Comparison of ENCODE assay signal across 1 cellular context in the genomic region with DNA sequence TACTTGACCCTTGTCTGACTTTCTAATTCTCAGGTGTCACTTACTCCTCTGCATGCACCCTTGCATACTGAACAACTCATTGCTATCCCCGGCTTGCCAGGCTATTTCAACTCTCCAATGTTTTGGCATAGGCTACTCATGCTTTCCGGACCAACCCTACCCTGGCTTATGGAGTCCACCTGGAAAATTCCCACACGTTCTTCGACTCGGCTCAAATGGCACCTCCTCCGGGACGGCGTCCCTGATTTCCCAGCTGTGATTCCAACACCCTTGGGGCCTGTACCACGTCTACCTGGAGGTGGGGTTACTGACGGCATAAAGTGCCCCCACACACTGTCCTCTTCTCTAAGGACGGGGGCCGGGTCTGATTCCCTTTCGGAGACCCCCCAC.
TF ChIP-seq lines count a peak whose summit lies in the region.

No MANE protein-coding gene starts in this region.

TF ChIP-seq in K562, 482 proteins besides CTCF, POLR2A, EP300 and RAD21 (continued from another document and continues in another):
- TF ChIP-seq, protein P1, sequence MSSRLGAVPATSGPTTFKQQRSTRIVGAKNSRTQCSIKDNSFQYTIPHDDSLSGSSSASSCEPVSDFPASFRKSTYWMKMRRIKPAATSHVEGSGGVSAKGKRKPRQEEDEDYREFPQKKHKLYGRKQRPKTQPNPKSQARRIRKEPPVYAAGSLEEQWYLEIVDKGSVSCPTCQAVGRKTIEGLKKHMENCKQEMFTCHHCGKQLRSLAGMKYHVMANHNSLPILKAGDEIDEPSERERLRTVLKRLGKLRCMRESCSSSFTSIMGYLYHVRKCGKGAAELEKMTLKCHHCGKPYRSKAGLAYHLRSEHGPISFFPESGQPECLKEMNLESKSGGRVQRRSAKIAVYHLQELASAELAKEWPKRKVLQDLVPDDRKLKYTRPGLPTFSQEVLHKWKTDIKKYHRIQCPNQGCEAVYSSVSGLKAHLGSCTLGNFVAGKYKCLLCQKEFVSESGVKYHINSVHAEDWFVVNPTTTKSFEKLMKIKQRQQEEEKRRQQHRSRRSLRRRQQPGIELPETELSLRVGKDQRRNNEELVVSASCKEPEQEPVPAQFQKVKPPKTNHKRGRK (tag; IDR thresholded peaks at IDR 0.05) = no peak
- TF ChIP-seq, protein P2, sequence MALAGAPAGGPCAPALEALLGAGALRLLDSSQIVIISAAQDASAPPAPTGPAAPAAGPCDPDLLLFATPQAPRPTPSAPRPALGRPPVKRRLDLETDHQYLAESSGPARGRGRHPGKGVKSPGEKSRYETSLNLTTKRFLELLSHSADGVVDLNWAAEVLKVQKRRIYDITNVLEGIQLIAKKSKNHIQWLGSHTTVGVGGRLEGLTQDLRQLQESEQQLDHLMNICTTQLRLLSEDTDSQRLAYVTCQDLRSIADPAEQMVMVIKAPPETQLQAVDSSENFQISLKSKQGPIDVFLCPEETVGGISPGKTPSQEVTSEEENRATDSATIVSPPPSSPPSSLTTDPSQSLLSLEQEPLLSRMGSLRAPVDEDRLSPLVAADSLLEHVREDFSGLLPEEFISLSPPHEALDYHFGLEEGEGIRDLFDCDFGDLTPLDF (CRISPR knock-in tag; IDR thresholded peaks at IDR 0.05) = no peak
- TF ChIP-seq, protein P3, sequence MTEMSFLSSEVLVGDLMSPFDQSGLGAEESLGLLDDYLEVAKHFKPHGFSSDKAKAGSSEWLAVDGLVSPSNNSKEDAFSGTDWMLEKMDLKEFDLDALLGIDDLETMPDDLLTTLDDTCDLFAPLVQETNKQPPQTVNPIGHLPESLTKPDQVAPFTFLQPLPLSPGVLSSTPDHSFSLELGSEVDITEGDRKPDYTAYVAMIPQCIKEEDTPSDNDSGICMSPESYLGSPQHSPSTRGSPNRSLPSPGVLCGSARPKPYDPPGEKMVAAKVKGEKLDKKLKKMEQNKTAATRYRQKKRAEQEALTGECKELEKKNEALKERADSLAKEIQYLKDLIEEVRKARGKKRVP (CRISPR knock-in tag; IDR thresholded peaks at IDR 0.05) = no peak
- peak; percentile 2; the same call in 1 of the 2 replicates for TF ChIP-seq MYC (IDR thresholded peaks at IDR 0.05; ENCODE audit: low read depth, low read length)
- TF ChIP-seq MYC (CRISPR knock-in tag; IDR thresholded peaks at IDR 0.05; ENCODE audit: borderline replicate concordance, low read depth) = no peak
- TF ChIP-seq, protein P4, sequence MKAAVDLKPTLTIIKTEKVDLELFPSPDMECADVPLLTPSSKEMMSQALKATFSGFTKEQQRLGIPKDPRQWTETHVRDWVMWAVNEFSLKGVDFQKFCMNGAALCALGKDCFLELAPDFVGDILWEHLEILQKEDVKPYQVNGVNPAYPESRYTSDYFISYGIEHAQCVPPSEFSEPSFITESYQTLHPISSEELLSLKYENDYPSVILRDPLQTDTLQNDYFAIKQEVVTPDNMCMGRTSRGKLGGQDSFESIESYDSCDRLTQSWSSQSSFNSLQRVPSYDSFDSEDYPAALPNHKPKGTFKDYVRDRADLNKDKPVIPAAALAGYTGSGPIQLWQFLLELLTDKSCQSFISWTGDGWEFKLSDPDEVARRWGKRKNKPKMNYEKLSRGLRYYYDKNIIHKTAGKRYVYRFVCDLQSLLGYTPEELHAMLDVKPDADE (conservative IDR thresholded peaks at IDR 0.05; ENCODE audit: control insufficient read depth, low read depth, low read length) = no peak
- TF ChIP-seq, protein P5, sequence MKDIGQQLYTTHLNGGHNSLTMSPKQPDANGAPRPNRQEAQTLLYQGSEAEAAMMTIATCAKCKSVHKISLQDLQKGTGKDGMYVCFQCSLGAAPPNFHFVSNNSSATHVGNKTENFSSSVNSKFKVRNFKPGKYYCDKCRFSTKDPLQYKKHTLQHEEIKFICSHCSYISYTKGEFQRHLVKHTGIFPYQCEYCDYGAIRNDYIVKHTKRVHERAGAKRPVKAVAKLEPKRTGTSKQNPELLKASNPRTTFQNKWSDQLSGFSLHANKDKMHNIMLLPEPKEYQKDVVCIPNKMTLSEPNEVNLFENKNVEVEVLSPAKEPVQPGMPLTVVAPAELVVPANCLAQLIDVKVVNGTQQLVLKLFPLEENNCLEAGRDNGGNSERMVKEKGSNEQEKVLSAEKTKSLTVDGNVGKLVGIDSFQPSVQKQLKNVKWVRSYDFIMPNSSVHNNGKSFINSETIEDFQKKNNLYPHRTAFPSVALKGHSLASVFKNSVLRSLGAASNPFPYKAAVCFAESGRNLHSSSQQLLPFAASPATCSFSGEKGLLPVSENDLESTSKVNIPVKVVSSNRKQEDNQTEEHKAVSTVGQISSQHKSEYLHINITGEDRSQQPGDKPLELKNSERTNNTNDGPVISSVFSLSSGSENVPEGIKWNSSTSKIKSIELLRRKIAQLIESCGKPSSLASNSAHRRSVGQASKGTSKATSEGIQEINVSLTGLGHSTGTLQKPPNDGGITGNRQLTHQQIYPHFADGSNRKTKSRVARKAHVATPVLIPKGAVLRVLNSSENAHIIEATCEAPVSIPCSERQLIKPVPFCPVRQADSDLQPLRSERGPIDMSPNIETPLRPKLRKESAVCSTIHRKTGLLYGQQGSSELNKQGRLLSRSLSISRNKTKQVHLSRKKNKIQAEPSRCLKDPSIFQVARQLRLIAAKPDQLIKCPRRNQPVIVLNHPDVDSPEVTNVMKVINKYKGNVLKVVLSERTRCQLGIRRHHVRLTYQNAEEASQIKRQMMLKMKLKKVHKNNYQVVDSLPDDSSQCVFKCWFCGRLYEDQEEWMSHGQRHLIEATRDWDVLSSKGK (CRISPR knock-in tag; IDR thresholded peaks at IDR 0.05) = no peak
- TF ChIP-seq, protein P6, sequence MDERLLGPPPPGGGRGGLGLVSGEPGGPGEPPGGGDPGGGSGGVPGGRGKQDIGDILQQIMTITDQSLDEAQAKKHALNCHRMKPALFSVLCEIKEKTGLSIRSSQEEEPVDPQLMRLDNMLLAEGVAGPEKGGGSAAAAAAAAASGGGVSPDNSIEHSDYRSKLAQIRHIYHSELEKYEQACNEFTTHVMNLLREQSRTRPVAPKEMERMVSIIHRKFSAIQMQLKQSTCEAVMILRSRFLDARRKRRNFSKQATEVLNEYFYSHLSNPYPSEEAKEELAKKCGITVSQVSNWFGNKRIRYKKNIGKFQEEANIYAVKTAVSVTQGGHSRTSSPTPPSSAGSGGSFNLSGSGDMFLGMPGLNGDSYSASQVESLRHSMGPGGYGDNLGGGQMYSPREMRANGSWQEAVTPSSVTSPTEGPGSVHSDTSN (CRISPR knock-in tag; IDR thresholded peaks at IDR 0.05; ENCODE audit: low read depth) = no peak
- TF ChIP-seq, protein P6 (tag; conservative IDR thresholded peaks at IDR 0.05; ENCODE audit: low read depth) = no peak
- TF ChIP-seq RUNX1 (IDR thresholded peaks at IDR 0.05; ENCODE audit: low read depth) = no peak
- TF ChIP-seq ZNF707 (CRISPR knock-in tag; conservative IDR thresholded peaks at IDR 0.05) = no peak
- TF ChIP-seq, protein P7, sequence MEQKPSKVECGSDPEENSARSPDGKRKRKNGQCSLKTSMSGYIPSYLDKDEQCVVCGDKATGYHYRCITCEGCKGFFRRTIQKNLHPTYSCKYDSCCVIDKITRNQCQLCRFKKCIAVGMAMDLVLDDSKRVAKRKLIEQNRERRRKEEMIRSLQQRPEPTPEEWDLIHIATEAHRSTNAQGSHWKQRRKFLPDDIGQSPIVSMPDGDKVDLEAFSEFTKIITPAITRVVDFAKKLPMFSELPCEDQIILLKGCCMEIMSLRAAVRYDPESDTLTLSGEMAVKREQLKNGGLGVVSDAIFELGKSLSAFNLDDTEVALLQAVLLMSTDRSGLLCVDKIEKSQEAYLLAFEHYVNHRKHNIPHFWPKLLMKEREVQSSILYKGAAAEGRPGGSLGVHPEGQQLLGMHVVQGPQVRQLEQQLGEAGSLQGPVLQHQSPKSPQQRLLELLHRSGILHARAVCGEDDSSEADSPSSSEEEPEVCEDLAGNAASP (IDR thresholded peaks at IDR 0.05) = no peak
- no peak for TF ChIP-seq TCF7 (IDR thresholded peaks at IDR 0.05; ENCODE audit: borderline replicate concordance)
- TF ChIP-seq RCOR1 (IDR thresholded peaks at IDR 0.05; ENCODE audit: borderline replicate concordance in 1 of 2, low read depth in 2 of 2, low read length in 2 of 2) = peak in 1 of 2 experiments; percentile 76; a peak in 2 of 4 replicates
- TF ChIP-seq, protein P8, sequence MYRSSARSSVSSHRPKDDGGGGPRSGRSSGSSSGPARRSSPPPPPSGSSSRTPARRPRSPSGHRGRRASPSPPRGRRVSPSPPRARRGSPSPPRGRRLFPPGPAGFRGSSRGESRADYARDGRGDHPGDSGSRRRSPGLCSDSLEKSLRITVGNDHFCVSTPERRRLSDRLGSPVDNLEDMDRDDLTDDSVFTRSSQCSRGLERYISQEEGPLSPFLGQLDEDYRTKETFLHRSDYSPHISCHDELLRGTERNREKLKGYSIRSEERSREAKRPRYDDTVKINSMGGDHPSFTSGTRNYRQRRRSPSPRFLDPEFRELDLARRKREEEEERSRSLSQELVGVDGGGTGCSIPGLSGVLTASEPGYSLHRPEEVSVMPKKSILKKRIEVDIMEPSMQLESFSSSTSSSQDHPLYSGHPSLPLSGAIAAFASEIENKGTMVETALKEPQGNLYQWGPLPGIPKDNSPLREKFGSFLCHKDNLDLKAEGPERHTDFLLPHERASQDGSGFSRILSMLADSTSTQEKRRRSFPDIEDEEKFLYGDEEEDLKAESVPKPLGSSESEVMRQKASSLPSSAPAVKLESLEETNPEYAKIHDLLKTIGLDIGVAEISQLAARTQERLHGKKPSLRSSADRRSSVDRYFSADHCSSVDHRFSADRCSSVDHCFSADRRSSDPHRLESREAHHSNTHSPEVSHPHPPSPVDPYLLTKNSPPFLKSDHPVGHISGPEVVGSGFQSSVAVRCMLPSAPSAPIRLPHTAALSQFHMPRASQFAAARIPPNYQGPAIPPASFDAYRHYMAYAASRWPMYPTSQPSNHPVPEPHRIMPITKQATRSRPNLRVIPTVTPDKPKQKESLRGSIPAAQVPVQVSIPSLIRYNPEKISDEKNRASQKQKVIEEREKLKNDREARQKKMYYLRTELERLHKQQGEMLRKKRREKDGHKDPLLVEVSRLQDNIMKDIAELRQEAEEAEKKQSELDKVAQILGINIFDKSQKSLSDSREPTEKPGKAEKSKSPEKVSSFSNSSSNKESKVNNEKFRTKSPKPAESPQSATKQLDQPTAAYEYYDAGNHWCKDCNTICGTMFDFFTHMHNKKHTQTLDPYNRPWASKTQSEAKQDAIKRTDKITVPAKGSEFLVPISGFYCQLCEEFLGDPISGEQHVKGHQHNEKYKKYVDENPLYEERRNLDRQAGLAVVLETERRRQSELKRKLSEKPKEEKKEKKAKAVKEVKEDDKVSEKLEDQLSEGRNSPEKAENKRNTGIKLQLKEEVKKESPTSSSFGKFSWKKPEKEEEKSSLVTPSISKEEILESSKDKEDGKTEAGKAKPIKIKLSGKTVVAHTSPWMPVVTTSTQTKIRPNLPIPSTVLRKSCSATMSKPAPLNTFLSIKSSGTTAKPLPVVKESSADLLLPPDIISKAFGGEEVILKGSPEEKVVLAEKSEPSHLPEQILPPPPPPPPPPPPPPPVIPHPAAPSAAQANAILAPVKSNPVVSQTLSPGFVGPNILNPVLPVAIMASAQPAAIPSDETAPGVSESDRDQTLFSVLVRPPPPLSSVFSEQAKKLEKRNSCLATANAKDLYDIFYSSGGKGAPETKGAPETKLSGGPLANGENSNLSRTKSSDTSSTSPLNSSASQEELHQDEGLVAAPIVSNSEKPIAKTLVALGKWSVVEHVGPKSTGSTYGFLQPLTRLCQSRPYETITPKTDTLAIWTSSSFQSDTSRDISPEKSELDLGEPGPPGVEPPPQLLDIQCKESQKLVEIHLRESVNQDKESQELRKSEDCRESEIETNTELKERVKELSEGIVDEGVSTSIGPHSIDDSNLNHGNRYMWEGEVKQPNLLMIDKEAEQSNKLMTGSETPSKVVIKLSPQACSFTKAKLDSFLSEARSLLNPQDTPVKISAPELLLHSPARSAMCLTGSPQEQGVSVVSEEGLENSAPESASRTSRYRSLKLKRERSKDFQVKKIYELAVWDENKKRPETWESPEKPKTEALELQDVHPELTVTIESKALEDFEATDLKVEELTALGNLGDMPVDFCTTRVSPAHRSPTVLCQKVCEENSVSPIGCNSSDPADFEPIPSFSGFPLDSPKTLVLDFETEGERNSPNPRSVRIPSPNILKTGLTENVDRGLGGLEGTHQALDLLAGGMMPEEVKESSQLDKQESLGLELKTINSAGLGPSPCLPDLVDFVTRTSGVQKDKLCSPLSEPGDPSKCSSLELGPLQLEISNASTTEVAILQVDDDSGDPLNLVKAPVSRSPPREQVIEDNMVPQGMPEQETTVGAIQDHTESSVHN (IDR thresholded peaks at IDR 0.05; ENCODE audit: borderline replicate concordance in 1 of 2, low read depth in 1 of 2) = no peak
